14 cellular contexts compared by ENCODE assay signal in the genomic region with DNA sequence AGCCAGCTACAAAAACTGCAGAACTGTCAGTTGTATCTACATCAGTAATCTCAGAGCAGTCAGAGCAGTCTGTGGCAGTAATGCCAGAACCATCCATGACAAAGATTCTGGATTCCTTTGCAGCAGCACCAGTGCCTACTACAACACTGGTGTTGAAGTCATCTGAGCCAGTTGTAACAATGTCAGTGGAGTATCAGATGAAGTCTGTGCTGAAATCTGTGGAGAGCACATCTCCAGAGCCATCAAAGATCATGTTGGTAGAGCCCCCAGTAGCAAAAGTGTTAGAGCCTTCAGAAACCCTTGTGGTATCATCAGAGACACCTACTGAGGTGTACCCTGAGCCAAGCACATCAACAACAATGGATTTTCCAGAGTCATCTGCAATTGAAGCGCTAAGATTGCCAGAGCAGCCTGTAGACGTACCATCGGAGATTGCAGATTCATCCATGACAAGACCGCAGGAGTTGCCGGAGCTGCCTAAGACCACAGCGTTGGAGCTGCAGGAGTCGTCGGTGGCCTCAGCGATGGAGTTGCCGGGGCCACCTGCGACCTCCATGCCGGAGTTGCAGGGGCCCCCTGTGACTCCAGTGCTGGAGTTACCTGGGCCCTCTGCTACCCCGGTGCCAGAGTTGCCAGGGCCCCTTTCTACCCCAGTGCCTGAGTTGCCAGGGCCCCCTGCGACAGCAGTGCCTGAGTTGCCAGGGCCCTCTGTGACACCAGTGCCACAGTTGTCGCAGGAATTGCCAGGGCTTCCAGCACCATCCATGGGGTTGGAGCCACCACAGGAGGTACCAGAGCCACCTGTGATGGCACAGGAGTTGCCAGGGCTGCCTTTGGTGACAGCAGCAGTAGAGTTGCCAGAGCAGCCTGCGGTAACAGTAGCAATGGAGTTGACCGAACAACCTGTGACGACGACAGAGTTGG.
"Had no signal": no experiment of that assay in that cellular context is flagged by ENCODE, and none has a peak within 500 bp of the region (broad histone marks: within the 10 kb centered on the region; RNA-seq: fewer than 3 reads in every experiment).

No MANE protein-coding gene starts in this region.

- H3K9me3 ChIP-seq: right atrium auricular region, tibial nerve had no signal

- DNase-seq: activated CD4-positive, alpha-beta T cell treated with anti-CD3 and anti-CD28 coated beads for 4 hours; activated effector memory CD4-positive, alpha-beta T cell treated with Interleukin-2 at 50 U/mL for 16 hours; brain microvascular endothelial cell; effector memory CD8-positive, alpha-beta T cell; erythroblast; immature natural killer cell; mesendoderm; small intestine had no signal

- H3K4me3 Mint-ChIP-seq: dendritic cell treated with granulocyte-macrophage colony-stimulating factor and Interleukin-4, amounts not matched to agents 40 ng/mL and 50 ng/mL, for 4 days; effector memory CD8-positive, alpha-beta T cell; stimulated activated effector memory CD8-positive, alpha-beta T cell treated with anti-CD3 and anti-CD28 coated beads, Interleukin-12 subunit alpha, Interleukin-12 subunit beta, amount 100 ng/mL, for 72 hours had no signal

- H3K27ac ChIP-seq: brain microvascular endothelial cell, right atrium auricular region, SK-N-MC, tibial nerve had no signal

- H3K27me3 Mint-ChIP-seq: activated naive CD4-positive, alpha-beta T cell treated with anti-CD3 and anti-CD28 coated beads, Interleukin-2, amount 50 U/mL, for 24 hours; dendritic cell treated with granulocyte-macrophage colony-stimulating factor and Interleukin-4, amounts not matched to agents 40 ng/mL and 50 ng/mL, for 4 days; effector memory CD8-positive, alpha-beta T cell had no signal

- H3K4me3 ChIP-seq: right atrium auricular region, SK-N-MC, tibial nerve had no signal

- H3K9me3 Mint-ChIP-seq: activated naive CD4-positive, alpha-beta T cell treated with anti-CD3 and anti-CD28 coated beads, Interleukin-2, amount 50 U/mL, for 24 hours; dendritic cell treated with granulocyte-macrophage colony-stimulating factor and Interleukin-4, amounts not matched to agents 40 ng/mL and 50 ng/mL, for 4 days; effector memory CD8-positive, alpha-beta T cell; immature natural killer cell; stimulated activated effector memory CD8-positive, alpha-beta T cell treated with anti-CD3 and anti-CD28 coated beads, Interleukin-12 subunit alpha, Interleukin-12 subunit beta, amount 100 ng/mL, for 72 hours had no signal

- H3K27me3 ChIP-seq: brain microvascular endothelial cell, right atrium auricular region, tibial nerve had no signal

- H3K27ac Mint-ChIP-seq: dendritic cell treated with granulocyte-macrophage colony-stimulating factor and Interleukin-4, amounts not matched to agents 40 ng/mL and 50 ng/mL, for 4 days; effector memory CD8-positive, alpha-beta T cell; stimulated activated effector memory CD8-positive, alpha-beta T cell treated with anti-CD3 and anti-CD28 coated beads, Interleukin-12 subunit alpha, Interleukin-12 subunit beta, amount 100 ng/mL, for 72 hours had no signal
